ENCODE assay signal across 8 cellular contexts in the genomic region with DNA sequence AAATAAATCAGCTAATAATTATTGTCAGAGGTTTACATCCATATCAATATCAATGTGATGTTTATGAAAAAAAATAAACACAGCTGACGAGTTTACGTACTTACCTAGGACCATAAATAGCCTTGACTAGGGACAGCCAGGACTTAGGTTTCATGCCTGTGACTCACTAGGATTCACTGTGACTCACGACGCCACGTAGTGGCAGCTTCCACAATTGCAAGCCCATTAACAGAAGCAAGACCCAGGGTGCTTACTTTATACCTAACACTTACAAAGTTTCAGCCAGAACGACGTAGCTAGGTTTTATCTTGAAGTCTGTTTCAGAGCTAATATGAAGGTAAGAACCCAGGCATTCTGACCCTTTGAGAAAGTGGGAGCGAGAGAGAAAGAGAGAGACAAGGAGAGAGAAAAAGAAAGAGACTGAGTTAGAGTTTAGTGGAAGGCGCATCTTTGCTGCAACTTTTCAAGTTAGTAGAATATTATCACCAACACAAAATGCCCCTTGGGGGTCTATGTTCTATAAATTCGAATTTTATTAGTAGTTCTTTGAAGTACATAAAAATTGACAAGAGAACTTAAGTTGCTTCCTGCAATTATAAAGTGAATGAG.
DNase-seq lines count a peak whose midpoint lies in the region; ATAC-seq and TF ChIP-seq lines count a peak whose summit lies in the region.

No MANE protein-coding gene starts in this region.

- H3K27ac ChIP-seq in PC-3 (ENCODE audit: low read length) = no peak overlapping the region
- no peak overlapping the region for H3K27ac ChIP-seq in neural cell (ENCODE audit: low read length)

- H2AFZ ChIP-seq in PC-3 (ENCODE audit: low read length) (peak overlapping the region; percentile 17; the same call in 1 of the 2 replicates), neural cell (ENCODE audit: low read depth, low read length) (no peak overlapping the region)

- no peaks in the 10 kb centered on the region for H4K20me1 ChIP-seq in PC-3 (ENCODE audit: low read length)
- no peaks in the 10 kb centered on the region for H4K20me1 ChIP-seq in neural cell (ENCODE audit: insufficient read depth)

- no TSS peak for BruUV-seq in PC-3 (replicated peaks; lab: Mats Ljungman, UMichigan)

- no peaks in the 10 kb centered on the region for H3K9me3 ChIP-seq in PC-3 (ENCODE audit: low read length)
- no peaks in the 10 kb centered on the region for H3K9me3 ChIP-seq in neural cell (ENCODE audit: low read length)

- no peak overlapping the region for H3K4me2 ChIP-seq in PC-3 (ENCODE audit: low read length)
- no peak overlapping the region for H3K4me2 ChIP-seq in neural cell (ENCODE audit: low read length)

- peak; percentile 53 for TF ChIP-seq RAD21 in neural cell (conservative IDR thresholded peaks at IDR 0.05)

- no peaks in the 10 kb centered on the region; the same call in 1 of the 2 replicates for H3K4me1 ChIP-seq in PC-3 (ENCODE audit: insufficient read depth, low read length)

- intact Hi-C loops in PC-3 (cut with micrococcal nuclease) = loop anchor here (1.0 to 2.0 kb wide), 4 partner anchors 30 to 192 kb away; no protein-coding TSS in a partner anchor

- POLR2A ChIA-PET in PC-3 (lab: Charles Lee; ENCODE audit: unreplicated experiment) = no interaction called here

- no peaks in the 10 kb centered on the region for H3F3A ChIP-seq in PC-3 (ENCODE audit: low read length, unreplicated experiment)
- H3F3A ChIP-seq in neural cell (ENCODE audit: insufficient read depth, low read length, poor library complexity, severe bottlenecking) = no peaks in the 10 kb centered on the region

- H3K27me3 ChIP-seq in PC-3 (ENCODE audit: low read length) (no peaks in the 10 kb centered on the region), neural cell (ENCODE audit: insufficient read depth, low read depth, low read length) (no peaks in the 10 kb centered on the region)

- H3K4me3 ChIP-seq in PC-3 (ENCODE audit: low read length) = no peak overlapping the region
- H3K4me3 ChIP-seq in neural cell (ENCODE audit: low read length) = no peak overlapping the region

- DNase-seq in DMS79 (lab: John Stamatoyannopoulos, UW) = peak; percentile 31
- peak; percentile 68 for DNase-seq in HT1080 (ENCODE audit: low read depth)
- DNase-seq in PC-3 = peak; percentile 93
- DNase-seq in activated T-cell treated with anti-CD3 and anti-CD28 coated beads, Interleukin-2, amount 50 U/mL, for 1 hour = peak; percentile 83
- peak; percentile 81 for DNase-seq in fibroblast of gingiva (ENCODE audit: low read depth)
- DNase-seq in stromal cell of bone marrow (ENCODE audit: low read depth) = peak; percentile 77

- H3K9me2 ChIP-seq in PC-3 (replicated peaks; ENCODE audit: low read length) (no peaks in the 10 kb centered on the region), neural cell (ENCODE audit: insufficient read depth, low read length) (no peaks in the 10 kb centered on the region)

- H3K79me2 ChIP-seq in PC-3 (ENCODE audit: low read length) (no peaks in the 10 kb centered on the region), neural cell (replicated peaks; ENCODE audit: insufficient read depth, low read length) (no peaks in the 10 kb centered on the region)

- CTCF ChIA-PET in PC-3 (lab: Charles Lee) = interaction anchor here (0.6 to 1.7 kb wide), 9 partner anchors 10 to 322 kb away, joined by 3 to 8 read pairs (median 5); partner anchors contain the start of gene GNA14

- H3K36me3 ChIP-seq in PC-3 (ENCODE audit: low read depth, low read length) (no peaks in the 10 kb centered on the region), neural cell (ENCODE audit: insufficient read depth, low read length) (no peaks in the 10 kb centered on the region)

- ATAC-seq in GM21447 (IDR thresholded peaks at IDR 0.05; ENCODE audit: unreplicated experiment) (peak; percentile 73), PC-3 (peak; percentile 73)

- TF ChIP-seq CTCF in PC-3 (conservative IDR thresholded peaks at IDR 0.05; ENCODE audit: low read depth, low read length) = peak; percentile 74
- TF ChIP-seq CTCF in neural cell (IDR thresholded peaks at IDR 0.05; ENCODE audit: poor library complexity, severe bottlenecking) = peak; percentile 69

- H3K9ac ChIP-seq in PC-3 (ENCODE audit: low read length) (no peak overlapping the region), neural cell (ENCODE audit: low read length) (no peak overlapping the region)

- no peak for TF ChIP-seq EP300 in neural cell (conservative IDR thresholded peaks at IDR 0.05; ENCODE audit: poor library complexity, severe bottlenecking)

TF ChIP-seq in neural cell, 6 proteins besides CTCF, POLR2A, EP300 and RAD21:
- TF ChIP-seq SMC3 (conservative IDR thresholded peaks at IDR 0.05; ENCODE audit: poor library complexity) (peak; percentile 60), POLR2AphosphoS5 (IDR thresholded peaks at IDR 0.05) (no peak), EZH2 (IDR thresholded peaks at IDR 0.05; ENCODE audit: borderline replicate concordance, insufficient read depth, low read length, poor library complexity, severe bottlenecking) (no peak), MXI1 (conservative IDR thresholded peaks at IDR 0.05; ENCODE audit: poor library complexity, severe bottlenecking) (no peak)
TF ChIP-seq in neural cell: peak in this region for 1.

Comparison
In these comparisons a context has a peak if more than half of its experiments do, and no peak if none do; other contexts are left out.
1. DNase-seq: peak in every context shown above with its lines; median percentile 93 in PC-3; 83 in activated T-cell treated with anti-CD3 and anti-CD28 coated beads, Interleukin-2, amount 50 U/mL, for 1 hour; 81 in fibroblast of gingiva; 77 in stromal cell of bone marrow; 68 in HT1080; 31 in DMS79.